ENCODE assay signal across 26 cellular contexts in genomic region chr12:79482921-79483320, GRCh38.
"Had no signal": no experiment of that assay in that cellular context is flagged by ENCODE, and none has a peak within 500 bp of the region (broad histone marks: within the 10 kb centered on the region; RNA-seq: fewer than 3 reads in every experiment).

No MANE protein-coding gene starts in this region.

- H3K4me3 ChIP-seq: left lung, lung, mucosa of descending colon, ovary, prostate gland, skin epidermis, stomach, testis, thyroid gland, transverse colon, upper lobe of right lung had no signal

- H3K27ac ChIP-seq: left lung, ovary, prostate gland, skin epidermis, stomach, testis, thyroid gland, transverse colon, upper lobe of right lung had no signal

- H3K36me3 ChIP-seq: left lung, ovary, prostate gland, stomach, thyroid gland, transverse colon, upper lobe of right lung had no signal

- ATAC-seq: left colon; mucosa of descending colon; naive thymus-derived CD4-positive, alpha-beta T cell; natural killer cell treated with Interleukin-12 subunit alpha and Interleukin-12 subunit beta and Interleukin-15 and Interleukin-18, amount 100 ng/mL, for 72 hours; right cardiac atrium; sciatic nerve; stimulated activated naive B cell treated with anti-CD40 and anti-IgM and Interleukin-4, amounts not matched to agents 10 μg/mL and 1 μg/mL and 100 μg/mL, for 72 hours; stimulated activated naive CD8-positive, alpha-beta T cell treated with anti-CD3 and anti-CD28 coated beads, Interleukin-15, Interleukin-2, amounts not matched to agents 100 U/mL and 50 U/mL, for 24 hours had no signal

- DNase-seq: hippocampal formation; kidney; left colon; left lung; midbrain; mucosa of descending colon; naive thymus-derived CD4-positive, alpha-beta T cell; ovary; retina; right cardiac atrium; stimulated activated CD4-positive, alpha-beta T cell treated with anti-CD3 and anti-CD28 coated beads, Interleukin-12 subunit alpha, Interleukin-12 subunit beta, amount 100 ng/mL, for 4 hours; stimulated activated CD4-positive, alpha-beta T cell treated with anti-CD3 and anti-CD28 coated beads, Interleukin-15, amount 100 ng/mL, for 24 hours; stimulated activated CD4-positive, alpha-beta T cell treated with anti-CD3 and anti-CD28 coated beads, Interleukin-2, amount 100 ng/mL, for 24 hours; stimulated activated CD4-positive, alpha-beta T cell treated with anti-CD3 and anti-CD28 coated beads, Interleukin-4, amount 100 ng/mL, for 1 hour; stimulated activated naive B cell treated with anti-CD40 and anti-IgM and Interleukin-4, amounts not matched to agents 10 μg/mL and 1 μg/mL and 100 μg/mL, for 72 hours; stimulated activated naive CD8-positive, alpha-beta T cell treated with anti-CD3 and anti-CD28 coated beads, Interleukin-15, Interleukin-2, amounts not matched to agents 100 U/mL and 50 U/mL, for 24 hours; stomach; testis; transverse colon; upper lobe of right lung had no signal

- H3K4me1 ChIP-seq: left lung, prostate gland, stomach, testis, thyroid gland, transverse colon, upper lobe of right lung had no signal

- H3K27me3 ChIP-seq: left lung, ovary, stomach, testis, thyroid gland, transverse colon, upper lobe of right lung had no signal

- H3K9me3 ChIP-seq: mucosa of descending colon, ovary, prostate gland, stomach, testis, thyroid gland, transverse colon, upper lobe of right lung had no signal
